Comparison of ENCODE assay signal across 14 cellular contexts in the genomic region with DNA sequence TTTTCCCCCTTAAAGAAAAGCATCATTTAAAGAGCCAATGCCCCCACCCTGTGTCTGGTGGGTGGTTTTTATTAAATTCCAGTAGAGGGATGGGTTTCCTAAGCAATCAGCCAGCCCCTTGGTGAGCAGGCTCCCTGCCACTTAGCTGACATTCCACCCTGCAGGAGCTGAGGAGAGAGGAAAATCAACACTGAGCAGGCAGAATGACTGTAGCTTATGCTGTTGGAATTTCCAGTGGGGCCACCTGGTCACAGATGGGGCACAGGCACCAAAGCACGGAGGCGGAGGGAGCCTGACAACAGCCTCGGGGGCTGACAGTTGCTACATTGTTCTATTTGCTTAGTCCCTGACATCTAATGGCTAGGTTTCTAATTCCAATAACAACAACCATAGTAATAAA.
A peak's percentile ranks its signal among the peaks of the same experiment; 100 is the strongest.
DNase-seq lines count a peak whose midpoint lies in the region; ATAC-seq, FAIRE-seq and TF ChIP-seq lines count a peak whose summit lies in the region.
"Had no signal": no experiment of that assay in that cellular context is flagged by ENCODE, and none has a peak within 500 bp of the region (broad histone marks: within the 10 kb centered on the region; RNA-seq: fewer than 3 reads in every experiment).

No MANE protein-coding gene starts in this region.

- H3K27me3 Mint-ChIP-seq in brain = peaks cover 7% of the 10 kb centered on the region
- H3K27me3 Mint-ChIP-seq in CD4-positive, alpha-beta memory T cell = peaks cover 5 to 14% of the 10 kb centered on the region in 2 donors

- TF ChIP-seq POLR2A in HepG2 (IDR thresholded peaks at IDR 0.05; ENCODE audit: insufficient read depth in 1 of 2, low read depth in 2 of 2, low read length in 2 of 2) (no peak), right lobe of liver (IDR thresholded peaks at IDR 0.05) (no peak)

- no peak for TF ChIP-seq RAD21 in HepG2 (CRISPR knock-in tag; IDR thresholded peaks at IDR 0.05)

- peak overlapping the region in 3 of 5 experiments; percentile 2 to 36 (median 11) for H3K4me3 Mint-ChIP-seq in brain
- no peak overlapping the region for H3K4me3 Mint-ChIP-seq in CD4-positive, alpha-beta memory T cell
- H3K4me3 Mint-ChIP-seq: activated naive CD4-positive, alpha-beta T cell treated with anti-CD3 and anti-CD28 coated beads for 36 hours had no signal

- 0% methylated on average over 3 of the region's 3 CpGs for WGBS in HepG2 (ENCODE audit: low lambda C conversion rate)
- WGBS in right lobe of liver (ENCODE audit: insufficient coverage, low coverage, low lambda C conversion rate, missing lambda C conversion rate) = 73% methylated on average over 3 of the region's 3 CpGs

- no peak overlapping the region for H2AFZ ChIP-seq in HepG2 (ENCODE audit: low read length)
- H2AFZ ChIP-seq in keratinocyte (ENCODE audit: control insufficient read depth, low read length) = peak overlapping the region; percentile 56

- H3K4me1 ChIP-seq in HepG2 (ENCODE audit: insufficient read depth, low read length) (peaks cover 17% of the 10 kb centered on the region), right lobe of liver (no peaks in the 10 kb centered on the region), keratinocyte (ENCODE audit: control insufficient read depth, extremely low read depth, insufficient read depth, low read length) (peaks cover 23% of the 10 kb centered on the region)
- H3K4me1 ChIP-seq in CD4-positive, alpha-beta memory T cell (ENCODE audit: insufficient read depth, low read length) = no peaks in the 10 kb centered on the region
- H3K4me1 ChIP-seq: sigmoid colon had no signal

- peak overlapping the region in 4 of 5 experiments; percentile 47 to 93 (median 85) for H3K27ac Mint-ChIP-seq in brain
- H3K27ac Mint-ChIP-seq in CD4-positive, alpha-beta memory T cell = no peak overlapping the region
- H3K27ac Mint-ChIP-seq: activated naive CD4-positive, alpha-beta T cell treated with anti-CD3 and anti-CD28 coated beads for 36 hours had no signal

- no peaks in the 10 kb centered on the region for H4K20me1 ChIP-seq in HepG2 (ENCODE audit: insufficient read depth, low read length)
- no peaks in the 10 kb centered on the region for H4K20me1 ChIP-seq in keratinocyte (ENCODE audit: control insufficient read depth, extremely low read depth, insufficient read depth, low read length)

- H3K9me1 ChIP-seq in keratinocyte (ENCODE audit: control insufficient read depth, extremely low read depth, insufficient read depth, low read length) = no peaks in the 10 kb centered on the region

- dilution Hi-C loops in keratinocyte (cut with MboI; ENCODE audit: extremely low pct_ligation_motif_present, low sequenced_read_pairs) = no loop called here

- H3K27ac ChIP-seq in HepG2 (ENCODE audit: extremely low read length, insufficient read depth, low read length) (no peak overlapping the region), right lobe of liver (no peak overlapping the region), keratinocyte (ENCODE audit: control insufficient read depth, insufficient read depth, low read length) (no peak overlapping the region)
- H3K27ac ChIP-seq in CD4-positive, alpha-beta memory T cell (ENCODE audit: low read depth, low read length) = no peak overlapping the region
- H3K27ac ChIP-seq: HL-60, sigmoid colon had no signal

- in situ Hi-C loops in HepG2 (cut with HindIII; ENCODE audit: extremely low pct_ligation_motif_present, low pct_unique_long_range_greater_than_20kb) (no loop called here), KBM-7 (cut with MboI; ENCODE audit: low pct_unique_long_range_greater_than_20kb, low sequenced_read_pairs) (no loop called here)

- no peak for TF ChIP-seq CTCF in HepG2 (CRISPR knock-in tag; IDR thresholded peaks at IDR 0.05)
- TF ChIP-seq CTCF in right lobe of liver (IDR thresholded peaks at IDR 0.05) = no peak
- no peak for TF ChIP-seq CTCF in brain (conservative IDR thresholded peaks at IDR 0.05)
- no peak for TF ChIP-seq CTCF in keratinocyte (optimal IDR thresholded peaks at IDR 0.05 in 1 of 3, IDR thresholded peaks at IDR 0.05 in 1 of 3, conservative IDR thresholded peaks at IDR 0.05 in 1 of 3; ENCODE audit: extremely low read depth in 1 of 3, insufficient read depth in 2 of 3, low read length in 3 of 3)

- CTCF ChIA-PET in HepG2 (lab: Yijun Ruan, JAX; ENCODE audit: low intra/inter-chr PET ratio, low total read pairs) = no interaction called here
- CTCF ChIA-PET in HEK293T (lab: Yijun Ruan, JAX) = interaction anchor here (0.6 kb wide), 1 partner anchor 802 kb away, joined by 3 read pairs; no protein-coding TSS in a partner anchor
- CTCF ChIA-PET in CD4-positive, alpha-beta memory T cell (lab: Charles Lee; ENCODE audit: partially characterized antibody) = no interaction called here

- H3K9ac ChIP-seq in HepG2 (ENCODE audit: insufficient read depth, low read depth, low read length) = no peak overlapping the region
- no peak overlapping the region for H3K9ac ChIP-seq in keratinocyte (ENCODE audit: control insufficient read depth, extremely low read depth, insufficient read depth, low read length)

- H3K27me3 ChIP-seq in HepG2 (ENCODE audit: control insufficient read depth in 1 of 2, insufficient read depth in 2 of 2, low read length in 2 of 2) (peaks cover 0 to 1% of the 10 kb centered on the region in 2 experiments; a peak in 1 of 5 replicates), right lobe of liver (no peaks in the 10 kb centered on the region), keratinocyte (ENCODE audit: control insufficient read depth, extremely low read depth, insufficient read depth, low read length) (no peaks in the 10 kb centered on the region)
- no peaks in the 10 kb centered on the region for H3K27me3 ChIP-seq in CD4-positive, alpha-beta memory T cell (ENCODE audit: insufficient read depth, low read length)
- H3K27me3 ChIP-seq: sigmoid colon, tibial nerve had no signal

- H3K36me3 ChIP-seq in HepG2 (replicated peaks in 1 of 2; ENCODE audit: control insufficient read depth in 1 of 2, insufficient read depth in 2 of 2, low read length in 2 of 2) (no peaks in the 10 kb centered on the region), right lobe of liver (no peaks in the 10 kb centered on the region), keratinocyte (ENCODE audit: control insufficient read depth in 2 of 2, extremely low read depth in 1 of 2, insufficient read depth in 2 of 2, low read length in 2 of 2) (no peaks in the 10 kb centered on the region)
- no peaks in the 10 kb centered on the region for H3K36me3 ChIP-seq in CD4-positive, alpha-beta memory T cell (ENCODE audit: insufficient read depth, low read length)
- H3K36me3 ChIP-seq: sigmoid colon, tibial nerve had no signal

- peak; percentile 57 for ATAC-seq in HepG2
- ATAC-seq in right lobe of liver = no peak

- no TSS peak for BruUV-seq in HepG2 (replicated peaks; lab: Mats Ljungman, UMichigan)

- H3K4me3 ChIP-seq in HepG2 (replicated peaks in 1 of 3; ENCODE audit: insufficient read depth in 1 of 3, low read depth in 2 of 3, low read length in 3 of 3) = no peak overlapping the region
- H3K4me3 ChIP-seq in right lobe of liver = no peak overlapping the region
- H3K4me3 ChIP-seq in keratinocyte (ENCODE audit: control insufficient read depth in 2 of 3, extremely low read depth in 1 of 3, insufficient read depth in 2 of 3, low read depth in 1 of 3, low read length in 3 of 3) = no peak overlapping the region
- H3K4me3 ChIP-seq in CD4-positive, alpha-beta memory T cell (ENCODE audit: low read length in 2 of 2) = no peak overlapping the region
- H3K4me3 ChIP-seq: sigmoid colon, tibial nerve had no signal

- H3K79me2 ChIP-seq in HepG2 (ENCODE audit: insufficient read depth, low read length) (no peaks in the 10 kb centered on the region), keratinocyte (ENCODE audit: control insufficient read depth, insufficient read depth, low read length) (no peaks in the 10 kb centered on the region)

- TF ChIP-seq EP300 in HepG2 (IDR thresholded peaks at IDR 0.05; ENCODE audit: low read depth in 2 of 2, low read length in 2 of 2) (no peak), HepG2 (CRISPR knock-in tag; IDR thresholded peaks at IDR 0.05; ENCODE audit: borderline replicate concordance) (no peak)

- no peak for FAIRE-seq in HepG2 (lab: Jason Lieb, UNC)
- FAIRE-seq in keratinocyte (lab: Jason Lieb, UNC) = no peak
- FAIRE-seq: GM18507 had no signal

- H3K9me3 ChIP-seq in HepG2 (ENCODE audit: low read length) = no peaks in the 10 kb centered on the region
- H3K9me3 ChIP-seq in right lobe of liver = no peaks in the 10 kb centered on the region
- H3K9me3 ChIP-seq in keratinocyte (ENCODE audit: control insufficient read depth, low read depth, low read length) = no peaks in the 10 kb centered on the region
- H3K9me3 ChIP-seq in CD4-positive, alpha-beta memory T cell (ENCODE audit: control insufficient read depth in 1 of 2, low read length in 2 of 2) = no peaks in the 10 kb centered on the region
- H3K9me3 ChIP-seq: sigmoid colon, tibial nerve had no signal

- H3K9me3 Mint-ChIP-seq in brain = peaks cover 0 to 5% (median 0%) of the 10 kb centered on the region in 5 experiments
- peaks cover 0 to 2% (median 0%) of the 10 kb centered on the region in 8 donors for H3K9me3 Mint-ChIP-seq in CD4-positive, alpha-beta memory T cell
- H3K9me3 Mint-ChIP-seq: activated naive CD4-positive, alpha-beta T cell treated with anti-CD3 and anti-CD28 coated beads for 36 hours had no signal

- H3K4me2 ChIP-seq in HepG2 (ENCODE audit: low read depth, low read length) (no peak overlapping the region), keratinocyte (ENCODE audit: control insufficient read depth, extremely low read depth, insufficient read depth, low read depth, low read length) (peak overlapping the region; percentile 59)

- intact Hi-C loops in HepG2 (cut with micrococcal nuclease; ENCODE audit: unreplicated experiment) (no loop called here), right lobe of liver (cut with DNase I) (no loop called here)
- intact Hi-C loops in CD4-positive, alpha-beta memory T cell (cut with micrococcal nuclease) = no loop called here

- DNase-seq in HepG2 (ENCODE audit: low spot score) (peak; percentile 6), right lobe of liver (no peak), keratinocyte (ENCODE audit: low read depth, low spot score) (no peak), HEK293T (ENCODE audit: extremely low spot score) (no peak), COLO829 (ENCODE audit: low spot score) (no peak), KBM-7 (no peak)
- no peak for DNase-seq in CD4-positive, alpha-beta memory T cell
- DNase-seq: activated CD4-positive, alpha-beta T cell treated with anti-CD3 and anti-CD28 coated beads, Interleukin-2, amount 50 U/mL, for 1 hour; activated naive CD4-positive, alpha-beta T cell treated with anti-CD3 and anti-CD28 coated beads for 36 hours; sigmoid colon had no signal

- POLR2A ChIA-PET in HepG2 (lab: Yijun Ruan, JAX) = no interaction called here
- POLR2A ChIA-PET in HEK293T (lab: Yijun Ruan, JAX) = no interaction called here
- POLR2A ChIA-PET in CD4-positive, alpha-beta memory T cell (lab: Charles Lee; ENCODE audit: partially characterized antibody) = no interaction called here

- peaks cover 45% of the 10 kb centered on the region for H3K4me1 Mint-ChIP-seq in brain
- no peaks in the 10 kb centered on the region for H3K4me1 Mint-ChIP-seq in CD4-positive, alpha-beta memory T cell

- H3K36me3 Mint-ChIP-seq in brain = no peaks in the 10 kb centered on the region
- H3K36me3 Mint-ChIP-seq in CD4-positive, alpha-beta memory T cell = peaks cover 0 to 4% of the 10 kb centered on the region in 2 donors

TF ChIP-seq in HEK293T, 16 proteins besides CTCF, POLR2A, EP300 and RAD21 (continues in another document):
- TF ChIP-seq FOXM1 (IDR thresholded peaks at IDR 0.05; ENCODE audit: borderline replicate concordance) = no peak
- TF ChIP-seq HDGF (IDR thresholded peaks at IDR 0.05; ENCODE audit: borderline replicate concordance) = no peak

Comparison
In these comparisons a context has a peak if more than half of its experiments do, and no peak if none do; other contexts are left out.
1. H3K27ac Mint-ChIP-seq: peak in brain (4 of 5); none in CD4-positive, alpha-beta memory T cell (0 of 7).
2. H3K4me3 Mint-ChIP-seq: peak in brain (3 of 5); none in CD4-positive, alpha-beta memory T cell (0 of 8).